ENCODE assay signal across 15 cellular contexts in the genomic region with DNA sequence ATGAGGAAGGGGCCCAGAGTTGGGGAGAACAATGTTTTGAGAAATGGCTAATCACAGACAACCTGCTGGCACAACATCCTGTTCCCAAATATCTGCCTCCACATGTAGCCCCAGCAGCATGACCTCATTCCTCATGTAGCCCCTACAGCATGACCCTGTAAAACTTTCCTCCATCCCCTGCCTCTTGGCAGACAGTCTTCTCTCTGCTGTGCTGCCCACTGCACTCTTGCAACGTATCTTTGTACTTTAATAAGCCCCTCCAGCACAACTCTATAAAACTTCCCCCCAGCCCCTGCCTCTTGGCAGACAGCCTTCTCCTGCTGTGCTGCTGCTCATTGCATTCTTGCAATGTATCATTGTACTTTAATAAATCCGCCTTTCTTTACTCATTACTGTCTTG.
DNase-seq lines count a peak whose midpoint lies in the region; ATAC-seq and TF ChIP-seq lines count a peak whose summit lies in the region.
"Had no signal": no experiment of that assay in that cellular context is flagged by ENCODE, and none has a peak within 500 bp of the region (broad histone marks: within the 10 kb centered on the region; RNA-seq: fewer than 3 reads in every experiment).

No MANE protein-coding gene starts in this region.

- TF ChIP-seq CTCF in VCaP (conservative IDR thresholded peaks at IDR 0.05) (no peak), chondrocyte (IDR thresholded peaks at IDR 0.05) (no peak), gastrocnemius medialis (IDR thresholded peaks at IDR 0.05 in 4 of 5, conservative IDR thresholded peaks at IDR 0.05 in 1 of 5) (no peak)

- no peaks in the 10 kb centered on the region for H3K27me3 ChIP-seq in gastrocnemius medialis

- ATAC-seq in HG03432 (IDR thresholded peaks at IDR 0.05; ENCODE audit: unreplicated experiment) (no peak), gastrocnemius medialis (no peak)
- ATAC-seq: A549; CD8-positive, alpha-beta T cell; HepG2 had no signal

- no peaks in the 10 kb centered on the region for H3K36me3 Mint-ChIP-seq in chondrocyte (ENCODE audit: low read depth)
- H3K36me3 Mint-ChIP-seq: CD14-positive monocyte; CD8-positive, alpha-beta T cell had no signal

- in situ Hi-C loops in gastrocnemius medialis (cut with MboI; ENCODE audit: low sequenced_read_pairs in 4 of 4) = no loop called here

- H3K36me3 ChIP-seq in gastrocnemius medialis = no peaks in the 10 kb centered on the region

- TF ChIP-seq POLR2A in gastrocnemius medialis (IDR thresholded peaks at IDR 0.05) = no peak

- intact Hi-C loops in gastrocnemius medialis (cut with DNase I; ENCODE audit: low total_unique reads) = no loop called here

- H3K27ac Mint-ChIP-seq in chondrocyte (ENCODE audit: unreplicated experiment) = peak overlapping the region; percentile 85
- H3K27ac Mint-ChIP-seq: CD14-positive monocyte; CD8-positive, alpha-beta T cell; H9 had no signal

- peaks cover 38% of the 10 kb centered on the region for H3K4me1 Mint-ChIP-seq in chondrocyte (ENCODE audit: low read depth)
- H3K4me1 Mint-ChIP-seq: CD14-positive monocyte, H9 had no signal

- no peaks in the 10 kb centered on the region for H3K9me3 ChIP-seq in gastrocnemius medialis
- H3K9me3 ChIP-seq: A549 had no signal

- no peak overlapping the region for H3K4me3 ChIP-seq in gastrocnemius medialis
- H3K4me3 ChIP-seq: A549 had no signal

- H3K4me1 ChIP-seq in gastrocnemius medialis = no peaks in the 10 kb centered on the region
- H3K4me1 ChIP-seq: A549 had no signal

- DNase-seq in chondrocyte (ENCODE audit: low spot score) = no peak
- peak; percentile 80 for DNase-seq in smooth muscle cell of the brain vasculature (ENCODE audit: low read depth, low spot score)
- DNase-seq in gastrocnemius medialis = no peak
- no peak for DNase-seq in RKO (ENCODE audit: low spot score)
- DNase-seq: CD8-positive, alpha-beta T cell; COR-L47; EL; GOT3; H9 had no signal

- H3K9me3 Mint-ChIP-seq in chondrocyte (ENCODE audit: low read depth) = peaks cover 7% of the 10 kb centered on the region

- no peaks in the 10 kb centered on the region for H3K27me3 Mint-ChIP-seq in chondrocyte (ENCODE audit: low read depth)

- peak; percentile 40; the same call in 1 of the 2 replicates for TF ChIP-seq EP300 in Ishikawa (IDR thresholded peaks at IDR 0.05; ENCODE audit: borderline replicate concordance)

- no peak for TF ChIP-seq RAD21 in Ishikawa (IDR thresholded peaks at IDR 0.05; ENCODE audit: low read depth)

- H3K4me3 Mint-ChIP-seq in chondrocyte (ENCODE audit: unreplicated experiment) = peak overlapping the region; percentile 23
- H3K4me3 Mint-ChIP-seq: CD14-positive monocyte; CD8-positive, alpha-beta T cell had no signal

- H3K27ac ChIP-seq in VCaP (peak overlapping the region; percentile 27; the same call in 1 of the 2 replicates), gastrocnemius medialis (no peak overlapping the region)
- H3K27ac ChIP-seq: A549 had no signal

TF ChIP-seq in Ishikawa, 13 proteins besides CTCF, POLR2A, EP300 and RAD21:
- TF ChIP-seq NFIC (IDR thresholded peaks at IDR 0.05) (peak; percentile 64), EGR1 (IDR thresholded peaks at IDR 0.05) (no peak), ZBTB7A (IDR thresholded peaks at IDR 0.05; ENCODE audit: low read depth) (0 out of 2 replicates have a peak, but pooled peaks have one; percentile 35), CEBPB (IDR thresholded peaks at IDR 0.05) (no peak), YY1 (IDR thresholded peaks at IDR 0.05; ENCODE audit: low read depth) (no peak), TEAD4 (IDR thresholded peaks at IDR 0.05) (no peak), TCF12 (IDR thresholded peaks at IDR 0.05; ENCODE audit: low read depth) (no peak)
- TF ChIP-seq, protein P1, sequence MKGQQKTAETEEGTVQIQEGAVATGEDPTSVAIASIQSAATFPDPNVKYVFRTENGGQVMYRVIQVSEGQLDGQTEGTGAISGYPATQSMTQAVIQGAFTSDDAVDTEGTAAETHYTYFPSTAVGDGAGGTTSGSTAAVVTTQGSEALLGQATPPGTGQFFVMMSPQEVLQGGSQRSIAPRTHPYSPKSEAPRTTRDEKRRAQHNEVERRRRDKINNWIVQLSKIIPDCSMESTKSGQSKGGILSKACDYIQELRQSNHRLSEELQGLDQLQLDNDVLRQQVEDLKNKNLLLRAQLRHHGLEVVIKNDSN (IDR thresholded peaks at IDR 0.05) = no peak
